17 cellular contexts compared by ENCODE assay signal in the genomic region with DNA sequence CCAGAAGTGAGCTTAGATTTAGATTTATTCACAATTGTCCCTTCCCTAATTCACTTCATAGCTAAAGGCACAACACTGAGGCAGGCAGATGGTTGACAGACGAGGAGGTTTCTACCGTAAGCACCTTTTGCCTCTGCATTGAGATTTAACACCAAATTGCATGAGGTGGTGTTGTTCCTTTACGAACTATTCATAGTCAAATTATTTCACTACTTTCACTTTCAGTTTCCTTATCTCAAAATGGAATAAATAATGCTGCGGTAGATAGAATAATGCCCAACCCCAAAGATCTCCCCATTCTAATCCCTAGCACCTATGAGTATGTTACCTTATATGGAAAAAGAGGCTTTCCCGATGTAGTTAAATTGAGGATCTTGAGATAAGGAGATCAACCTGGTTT. TPM values are rescaled to one million over a fixed set of nuclear protein-coding genes. Genes with fewer than 3 reads are reported as not detected.
DNase-seq lines count a peak whose midpoint lies in the region; ATAC-seq and TF ChIP-seq lines count a peak whose summit lies in the region.
"Had no signal": no experiment of that assay in that cellular context is flagged by ENCODE, and none has a peak within 500 bp of the region (broad histone marks: within the 10 kb centered on the region; RNA-seq: fewer than 3 reads in every experiment).

No MANE protein-coding gene starts in this region.

- no peak overlapping the region for H3K9ac ChIP-seq in OCI-LY3 (ENCODE audit: low read length)

- peaks cover 8% of the 10 kb centered on the region for H3K4me1 Mint-ChIP-seq in activated naive CD4-positive, alpha-beta T cell treated with anti-CD3 and anti-CD28 coated beads, Interleukin-2, amount 10 ng/mL, durations not matched to agents 7 days and 5 days
- H3K4me1 Mint-ChIP-seq in effector memory CD8-positive, alpha-beta T cell (ENCODE audit: low read depth in 2 of 2): peaks cover 4 to 13% of the 10 kb centered on the region in 2 donors

- peak overlapping the region; percentile 52 for H2AFZ ChIP-seq in OCI-LY3 (ENCODE audit: low read depth, low read length)

- peak overlapping the region; percentile 48 for H3K4me3 Mint-ChIP-seq in activated naive CD4-positive, alpha-beta T cell treated with anti-CD3 and anti-CD28 coated beads, Interleukin-2, amount 10 ng/mL, durations not matched to agents 7 days and 5 days
- H3K4me3 Mint-ChIP-seq in effector memory CD8-positive, alpha-beta T cell: peak overlapping the region; percentile 22 to 54
- H3K4me3 Mint-ChIP-seq: brain, type B pancreatic cell had no signal

- H4K20me1 ChIP-seq in OCI-LY3 (ENCODE audit: insufficient read depth, low read length): no peaks in the 10 kb centered on the region

- no peak for TF ChIP-seq CTCF in OCI-LY3 (IDR thresholded peaks at IDR 0.05; ENCODE audit: low read depth, low read length)
- no peak for TF ChIP-seq CTCF in thoracic aorta (IDR thresholded peaks at IDR 0.05)

- H3K79me2 ChIP-seq in OCI-LY3 (ENCODE audit: low read length): no peaks in the 10 kb centered on the region

- H3K4me2 ChIP-seq in OCI-LY3 (ENCODE audit: low read length): peak overlapping the region; percentile 53

- H3K36me3 Mint-ChIP-seq in activated naive CD4-positive, alpha-beta T cell treated with anti-CD3 and anti-CD28 coated beads, Interleukin-2, amount 10 ng/mL, durations not matched to agents 7 days and 5 days: no peaks in the 10 kb centered on the region
- no peaks in the 10 kb centered on the region for H3K36me3 Mint-ChIP-seq in effector memory CD8-positive, alpha-beta T cell (ENCODE audit: insufficient read depth)
- H3K36me3 Mint-ChIP-seq: brain, type B pancreatic cell had no signal

- H3K27me3 ChIP-seq in OCI-LY3 (ENCODE audit: low read depth, low read length) (no peaks in the 10 kb centered on the region), thoracic aorta (replicated peaks; ENCODE audit: insufficient read depth) (no peaks in the 10 kb centered on the region), H7 (ENCODE audit: control insufficient read depth, insufficient read depth, low read length) (no peaks in the 10 kb centered on the region)

- H3K9me3 ChIP-seq in OCI-LY3 (ENCODE audit: insufficient read depth, low read length): no peaks in the 10 kb centered on the region
- no peaks in the 10 kb centered on the region for H3K9me3 ChIP-seq in thoracic aorta

- H3K9me3 Mint-ChIP-seq in activated naive CD4-positive, alpha-beta T cell treated with anti-CD3 and anti-CD28 coated beads, Interleukin-2, amount 10 ng/mL, durations not matched to agents 7 days and 5 days: no peaks in the 10 kb centered on the region
- H3K9me3 Mint-ChIP-seq in effector memory CD8-positive, alpha-beta T cell: no peaks in the 10 kb centered on the region
- H3K9me3 Mint-ChIP-seq: brain had no signal

- CTCF ChIA-PET in activated naive CD4-positive, alpha-beta T cell treated with anti-CD3 and anti-CD28 coated beads, Interleukin-2, amount 10 ng/mL, durations not matched to agents 7 days and 5 days (lab: Charles Lee): no interaction called here

- H3K36me3 ChIP-seq in OCI-LY3 (replicated peaks; ENCODE audit: low read depth, low read length) (no peaks in the 10 kb centered on the region), thoracic aorta (no peaks in the 10 kb centered on the region), H7 (replicated peaks; ENCODE audit: control insufficient read depth, insufficient read depth, low read length) (no peaks in the 10 kb centered on the region)

- DNase-seq in activated naive CD4-positive, alpha-beta T cell treated with anti-CD3 and anti-CD28 coated beads, Interleukin-2, amount 10 ng/mL, durations not matched to agents 7 days and 5 days: no peak
- no peak for DNase-seq in activated naive CD4-positive, alpha-beta T cell (lab: John Stamatoyannopoulos, UW)
- no peak for DNase-seq in effector memory CD8-positive, alpha-beta T cell
- no peak for DNase-seq in thoracic aorta (ENCODE audit: low spot score)
- DNase-seq in ureter (ENCODE audit: low spot score): no peak
- DNase-seq in H7: no peak
- DNase-seq: foreskin melanocyte; KBM-7; NCI-H1694; stimulated activated CD4-positive, alpha-beta T cell treated with anti-CD3 and anti-CD28 coated beads, Interleukin-15, amount 100 ng/mL, for 24 hours had no signal

- H3K4me1 ChIP-seq in OCI-LY3 (ENCODE audit: low read length) (peaks cover 55% of the 10 kb centered on the region), thoracic aorta (ENCODE audit: control insufficient read depth in 1 of 2, low read depth in 2 of 2) (no peaks in the 10 kb centered on the region)

- no peak for ATAC-seq in effector memory CD8-positive, alpha-beta T cell (replicated peaks)
- ATAC-seq in thoracic aorta (ENCODE audit: insufficient number of reproducible peaks, low FRiP score, low read depth) (no peak), GM19463 (IDR thresholded peaks at IDR 0.05; ENCODE audit: unreplicated experiment) (no peak)

- H3K27ac Mint-ChIP-seq in activated naive CD4-positive, alpha-beta T cell treated with anti-CD3 and anti-CD28 coated beads, Interleukin-2, amount 10 ng/mL, durations not matched to agents 7 days and 5 days: no peak overlapping the region
- H3K27ac Mint-ChIP-seq in effector memory CD8-positive, alpha-beta T cell: peak overlapping the region; percentile 14 to 18
- H3K27ac Mint-ChIP-seq: brain, type B pancreatic cell had no signal

- H3K4me3 ChIP-seq in OCI-LY3 (ENCODE audit: low read length) (peak overlapping the region; percentile 25), thoracic aorta (peak overlapping the region; percentile 39), H7 (ENCODE audit: insufficient read depth, low read depth, low read length) (no peak overlapping the region)

- H3K27me3 Mint-ChIP-seq in activated naive CD4-positive, alpha-beta T cell treated with anti-CD3 and anti-CD28 coated beads, Interleukin-2, amount 10 ng/mL, durations not matched to agents 7 days and 5 days: peaks cover 2% of the 10 kb centered on the region
- no peaks in the 10 kb centered on the region for H3K27me3 Mint-ChIP-seq in effector memory CD8-positive, alpha-beta T cell
- H3K27me3 Mint-ChIP-seq: brain, type B pancreatic cell had no signal

- H3K27ac ChIP-seq in OCI-LY3 (ENCODE audit: low read length): no peak overlapping the region
- H3K27ac ChIP-seq in thoracic aorta: no peak overlapping the region

RNA-seq across cellular contexts. Expression of gene LINC00305, which starts 58.9 kb away (rescaled TPM):
- total RNA-seq in thoracic aorta (not detected), ureter (not detected)
- total RNA-seq in H7 (2014; rRNA removed; shearing (Covaris generic)): not detected in 2 replicates
- total RNA-seq: Daoy, mononuclear cell, SK-MEL-5 had no signal
